ENCODE assay signal across 10 cellular contexts in genomic region chrX:39773923-39774803, GRCh38.
A peak's percentile ranks its signal among the peaks of the same experiment; 100 is the strongest.
DNase-seq lines count a peak whose midpoint lies in the region; ATAC-seq and TF ChIP-seq lines count a peak whose summit lies in the region.
"Had no signal": no experiment of that assay in that cellular context is flagged by ENCODE, and none has a peak within 500 bp of the region (broad histone marks: within the 10 kb centered on the region; RNA-seq: fewer than 3 reads in every experiment).

No MANE protein-coding gene starts in this region.

- ATAC-seq in esophagus mucosa, result peak; percentile 41
- ATAC-seq in GM21737 (IDR thresholded peaks at IDR 0.05; ENCODE audit: unreplicated experiment), result no peak
- ATAC-seq in GM21381 (IDR thresholded peaks at IDR 0.05; ENCODE audit: unreplicated experiment), result no peak
- ATAC-seq in GM19324 (IDR thresholded peaks at IDR 0.05; ENCODE audit: low FRiP score, unreplicated experiment), result no peak

- POLR2A ChIA-PET in activated CD4-positive, alpha-beta memory T cell treated with anti-CD3 and anti-CD28 coated beads, Interleukin-2, amount 10 ng/mL, durations not matched to agents 7 days and 5 days (lab: Charles Lee), result interaction anchor here (0.8 to 3.9 kb wide), 7 partner anchors 8 to 403 kb away, joined by 3 to 16 read pairs (median 4); no protein-coding TSS in a partner anchor

- no peaks in the 10 kb centered on the region for H3K9me3 Mint-ChIP-seq in activated CD4-positive, alpha-beta memory T cell treated with anti-CD3 and anti-CD28 coated beads, Interleukin-2, amount 10 ng/mL, durations not matched to agents 7 days and 5 days
- peaks cover 5% of the 10 kb centered on the region for H3K9me3 Mint-ChIP-seq in type B pancreatic cell

- CTCF ChIA-PET in activated CD4-positive, alpha-beta memory T cell treated with anti-CD3 and anti-CD28 coated beads, Interleukin-2, amount 10 ng/mL, durations not matched to agents 7 days and 5 days (lab: Charles Lee), result interaction anchor here (1.0 kb wide), 1 partner anchor 43 kb away, joined by 3 read pairs; no protein-coding TSS in a partner anchor

- H3K4me3 Mint-ChIP-seq in activated CD4-positive, alpha-beta memory T cell treated with anti-CD3 and anti-CD28 coated beads, Interleukin-2, amount 10 ng/mL, durations not matched to agents 7 days and 5 days, result peak overlapping the region; percentile 65
- no peak overlapping the region for H3K4me3 Mint-ChIP-seq in type B pancreatic cell

- no peaks in the 10 kb centered on the region for H3K36me3 Mint-ChIP-seq in activated CD4-positive, alpha-beta memory T cell treated with anti-CD3 and anti-CD28 coated beads, Interleukin-2, amount 10 ng/mL, durations not matched to agents 7 days and 5 days (ENCODE audit: low read depth)
- no peaks in the 10 kb centered on the region for H3K36me3 Mint-ChIP-seq in type B pancreatic cell

- TF ChIP-seq CTCF in type B pancreatic cell (conservative IDR thresholded peaks at IDR 0.05), result no peak

- peak; percentile 15 for DNase-seq in stimulated activated CD4-positive, alpha-beta T cell treated with anti-CD3 and anti-CD28 coated beads, Interleukin-4, amount 100 ng/mL, for 1 hour
- no peak for DNase-seq in stimulated activated CD4-positive, alpha-beta T cell treated with anti-CD3 and anti-CD28 coated beads, Interleukin-2, amount 100 ng/mL, for 48 hours
- DNase-seq in activated CD4-positive, alpha-beta memory T cell treated with anti-CD3 and anti-CD28 coated beads, Interleukin-2, amount 10 ng/mL, durations not matched to agents 7 days and 5 days, result peak; percentile 39
- no peak for DNase-seq in type B pancreatic cell (ENCODE audit: extremely low spot score, unreplicated experiment)
- DNase-seq: amniotic stem cell, mammary epithelial cell had no signal

- H3K4me1 Mint-ChIP-seq in activated CD4-positive, alpha-beta memory T cell treated with anti-CD3 and anti-CD28 coated beads, Interleukin-2, amount 10 ng/mL, durations not matched to agents 7 days and 5 days, result peaks cover 42% of the 10 kb centered on the region
- H3K4me1 Mint-ChIP-seq in type B pancreatic cell (ENCODE audit: unreplicated experiment), result peaks cover 17% of the 10 kb centered on the region

- H3K27me3 Mint-ChIP-seq in activated CD4-positive, alpha-beta memory T cell treated with anti-CD3 and anti-CD28 coated beads, Interleukin-2, amount 10 ng/mL, durations not matched to agents 7 days and 5 days, result no peaks in the 10 kb centered on the region
- H3K27me3 Mint-ChIP-seq in type B pancreatic cell, result no peaks in the 10 kb centered on the region

- H3K27ac Mint-ChIP-seq in activated CD4-positive, alpha-beta memory T cell treated with anti-CD3 and anti-CD28 coated beads, Interleukin-2, amount 10 ng/mL, durations not matched to agents 7 days and 5 days, result peak overlapping the region; percentile 95
- peak overlapping the region; percentile 14 for H3K27ac Mint-ChIP-seq in type B pancreatic cell

Comparison
In these comparisons a context has a peak if more than half of its experiments do, and no peak if none do; other contexts are left out.
1. DNase-seq: peak in stimulated activated CD4-positive, alpha-beta T cell treated with anti-CD3 and anti-CD28 coated beads, Interleukin-4, amount 100 ng/mL, for 1 hour (single experiment) and activated CD4-positive, alpha-beta memory T cell treated with anti-CD3 and anti-CD28 coated beads, Interleukin-2, amount 10 ng/mL, durations not matched to agents 7 days and 5 days (single experiment); none in stimulated activated CD4-positive, alpha-beta T cell treated with anti-CD3 and anti-CD28 coated beads, Interleukin-2, amount 100 ng/mL, for 48 hours (0 of 2) and type B pancreatic cell (single experiment).